In genomic region chr15:64942356-64942755, GRCh38 we compare ENCODE assay signal across 25 cellular contexts.
"Had no signal": no experiment of that assay in that cellular context is flagged by ENCODE, and none has a peak within 500 bp of the region (broad histone marks: within the 10 kb centered on the region; RNA-seq: fewer than 3 reads in every experiment).

No MANE protein-coding gene starts in this region.

- ATAC-seq: effector memory CD8-positive, alpha-beta T cell; gastroesophageal sphincter; left ventricle myocardium superior; psoas muscle; right lobe of liver; stimulated activated effector memory CD8-positive, alpha-beta T cell treated with anti-CD3 and anti-CD28 coated beads, Interleukin-12 subunit alpha, Interleukin-12 subunit beta, amount 100 ng/mL, for 72 hours had no signal

- H3K4me3 Mint-ChIP-seq: dendritic cell treated with granulocyte-macrophage colony-stimulating factor and Interleukin-4, amounts not matched to agents 40 ng/mL and 50 ng/mL, for 4 days; effector memory CD8-positive, alpha-beta T cell; immature natural killer cell; naive B cell; nephron; stimulated activated effector memory CD8-positive, alpha-beta T cell treated with anti-CD3 and anti-CD28 coated beads, Interleukin-12 subunit alpha, Interleukin-12 subunit beta, amount 100 ng/mL, for 72 hours; stimulated activated naive CD8-positive, alpha-beta T cell treated with anti-CD3 and anti-CD28 coated beads, Interleukin-15, Interleukin-2, amounts not matched to agents 100 ng/mL and 50 ng/mL, for 24 hours had no signal

- H3K4me1 Mint-ChIP-seq: immature natural killer cell; naive B cell; nephron; stimulated activated effector memory CD8-positive, alpha-beta T cell treated with anti-CD3 and anti-CD28 coated beads, Interleukin-12 subunit alpha, Interleukin-12 subunit beta, amount 100 ng/mL, for 72 hours had no signal

- H3K27me3 Mint-ChIP-seq: effector memory CD8-positive, alpha-beta T cell; naive B cell; stimulated activated naive CD8-positive, alpha-beta T cell treated with anti-CD3 and anti-CD28 coated beads, Interleukin-15, Interleukin-2, amounts not matched to agents 100 ng/mL and 50 ng/mL, for 24 hours had no signal

- H3K27ac ChIP-seq: epithelial cell of prostate, esophagus muscularis mucosa, gastroesophageal sphincter, psoas muscle, right lobe of liver, thoracic aorta, transverse colon had no signal

- H3K36me3 ChIP-seq: right lobe of liver, thoracic aorta, transverse colon had no signal

- H3K4me3 ChIP-seq: esophagus muscularis mucosa, gastroesophageal sphincter, lung, psoas muscle, right lobe of liver, thoracic aorta, transverse colon had no signal

- H3K36me3 Mint-ChIP-seq: naive B cell; stimulated activated effector memory CD8-positive, alpha-beta T cell treated with anti-CD3 and anti-CD28 coated beads, Interleukin-12 subunit alpha, Interleukin-12 subunit beta, amount 100 ng/mL, for 72 hours had no signal

- FAIRE-seq: colon, kidney had no signal

- H3K9me3 ChIP-seq: esophagus muscularis mucosa, gastroesophageal sphincter, psoas muscle, right lobe of liver, thoracic aorta, transverse colon had no signal

- H3K27ac Mint-ChIP-seq: dendritic cell treated with granulocyte-macrophage colony-stimulating factor and Interleukin-4, amounts not matched to agents 40 ng/mL and 50 ng/mL, for 4 days; nephron; stimulated activated effector memory CD8-positive, alpha-beta T cell treated with anti-CD3 and anti-CD28 coated beads, Interleukin-12 subunit alpha, Interleukin-12 subunit beta, amount 100 ng/mL, for 72 hours; stimulated activated naive CD8-positive, alpha-beta T cell treated with anti-CD3 and anti-CD28 coated beads, Interleukin-15, Interleukin-2, amounts not matched to agents 100 ng/mL and 50 ng/mL, for 24 hours had no signal

- H3K9me3 Mint-ChIP-seq: dendritic cell treated with granulocyte-macrophage colony-stimulating factor and Interleukin-4, amounts not matched to agents 40 ng/mL and 50 ng/mL, for 4 days; effector memory CD8-positive, alpha-beta T cell; immature natural killer cell; naive B cell; nephron; stimulated activated effector memory CD8-positive, alpha-beta T cell treated with anti-CD3 and anti-CD28 coated beads, Interleukin-12 subunit alpha, Interleukin-12 subunit beta, amount 100 ng/mL, for 72 hours; stimulated activated naive CD8-positive, alpha-beta T cell treated with anti-CD3 and anti-CD28 coated beads, Interleukin-15, Interleukin-2, amounts not matched to agents 100 ng/mL and 50 ng/mL, for 24 hours had no signal

- H3K27me3 ChIP-seq: esophagus muscularis mucosa, gastroesophageal sphincter, right lobe of liver, transverse colon had no signal

- DNase-seq: effector memory CD8-positive, alpha-beta T cell; foreskin fibroblast; glutamatergic neuron; immature natural killer cell; kidney; left cardiac atrium; left ventricle myocardium superior; mesenchymal stem cell; naive B cell; psoas muscle; retina; right lobe of liver; stimulated activated CD4-positive, alpha-beta T cell treated with anti-CD3 and anti-CD28 coated beads, Interleukin-4, amount 100 ng/mL, for 1 hour; stimulated activated CD8-positive, alpha-beta memory T cell treated with anti-CD3 and anti-CD28 coated beads, Interleukin-4, amount 100 ng/mL, for 48 hours; transverse colon had no signal

- H3K4me1 ChIP-seq: esophagus muscularis mucosa, gastroesophageal sphincter, psoas muscle, transverse colon had no signal
